Comparison of ENCODE assay signal across 10 cellular contexts in genomic region chr12:114681149-114681849, GRCh38. TPM values are rescaled to one million over a fixed set of nuclear protein-coding genes. Genes with fewer than 3 reads are reported as not detected.
DNase-seq lines count a peak whose midpoint lies in the region; ATAC-seq and TF ChIP-seq lines count a peak whose summit lies in the region.
"Had no signal": no experiment of that assay in that cellular context is flagged by ENCODE, and none has a peak within 500 bp of the region (broad histone marks: within the 10 kb centered on the region; RNA-seq: fewer than 3 reads in every experiment).

No MANE protein-coding gene starts in this region.

- peak overlapping the region; percentile 58; the same call in 1 of the 2 replicates for H3K4me3 ChIP-seq in HUES64 (ENCODE audit: low read length)
- H3K4me3 ChIP-seq in adrenal gland: peak overlapping the region; percentile 40 to 89 (median 76)
- peak overlapping the region; percentile 72 for H3K4me3 ChIP-seq in suprapubic skin

- H3K27me3 ChIP-seq in HUES64 (ENCODE audit: insufficient read depth, low read length) (peaks cover 98% of the 10 kb centered on the region), adrenal gland (no peaks in the 10 kb centered on the region), suprapubic skin (peaks cover 8% of the 10 kb centered on the region)

- peak in 1 of 2 donors; percentile 39 for TF ChIP-seq POLR2A in adrenal gland (IDR thresholded peaks at IDR 0.05)
- TF ChIP-seq POLR2A in suprapubic skin (IDR thresholded peaks at IDR 0.05): no peak

- H3K4me1 ChIP-seq in HUES64 (ENCODE audit: insufficient read depth, low read length): peaks cover 65% of the 10 kb centered on the region
- H3K4me1 ChIP-seq in adrenal gland (replicated peaks in 1 of 2): peaks cover 19 to 30% of the 10 kb centered on the region in 2 donors
- H3K4me1 ChIP-seq in suprapubic skin: peaks cover 39% of the 10 kb centered on the region

- no peaks in the 10 kb centered on the region for H3K9me3 ChIP-seq in HUES64 (ENCODE audit: insufficient read depth, low read depth, low read length)
- no peaks in the 10 kb centered on the region for H3K9me3 ChIP-seq in adrenal gland (replicated peaks in 1 of 3)
- no peaks in the 10 kb centered on the region for H3K9me3 ChIP-seq in suprapubic skin

- WGBS in HUES64: 6% methylated on average over 14 of the region's 16 CpGs
- 5 to 14% (median 12%) methylated on average over 16 of the region's 16 CpGs for WGBS in adrenal gland, 4 donors
- WGBS in suprapubic skin: 25% methylated on average over 16 of the region's 16 CpGs

- no peak for TF ChIP-seq EP300 in suprapubic skin (IDR thresholded peaks at IDR 0.05)

- H3K36me3 ChIP-seq in HUES64 (ENCODE audit: insufficient read depth, low read length): no peaks in the 10 kb centered on the region
- peaks cover 0 to 50% of the 10 kb centered on the region in 2 donors for H3K36me3 ChIP-seq in adrenal gland (replicated peaks in 1 of 2)
- H3K36me3 ChIP-seq in suprapubic skin: peaks cover 3% of the 10 kb centered on the region

- intact Hi-C loops in adrenal gland (cut with DNase I): loop anchor here in 1 of 2 donors (10.0 kb wide), 1 partner anchor 94 kb away; no protein-coding TSS in a partner anchor

- peak in 2 of 7 donors; percentile 33 to 42 for DNase-seq in adrenal gland
- DNase-seq in islet precursor cell: peak; percentile 52
- no peak for DNase-seq in suprapubic skin (ENCODE audit: low spot score in 2 of 2)
- DNase-seq in omental fat pad (ENCODE audit: low spot score): no peak
- DNase-seq: activated CD4-positive, alpha-beta T cell treated with anti-CD3 and anti-CD28 coated beads, Interleukin-2, amount 10 ng/mL, durations not matched to agents 7 days and 5 days; NCI-H1417 treated with DMSO at 0.1 percent for 48 hours; substantia nigra had no signal

- H3K27ac ChIP-seq in HUES64 (ENCODE audit: low read depth, low read length) (no peak overlapping the region), adrenal gland (peak overlapping the region; percentile 93 to 99 (median 97)), suprapubic skin (peak overlapping the region; percentile 94)

- TF ChIP-seq CTCF in adrenal gland (IDR thresholded peaks at IDR 0.05) (no peak), suprapubic skin (IDR thresholded peaks at IDR 0.05) (no peak), omental fat pad (IDR thresholded peaks at IDR 0.05) (no peak)

- H3K9ac ChIP-seq in HUES64 (ENCODE audit: low read depth, low read length): no peak overlapping the region

- no peak for ATAC-seq in omental fat pad (ENCODE audit: low FRiP score)
- ATAC-seq in HG03565 (IDR thresholded peaks at IDR 0.05; ENCODE audit: unreplicated experiment): no peak
- no peak for ATAC-seq in GM18861 (IDR thresholded peaks at IDR 0.05; ENCODE audit: unreplicated experiment)

RNA-seq across cellular contexts. Expression of gene TBX3, which starts 2.7 kb away (rescaled TPM):
- polyA plus RNA-seq in HUES64 (2013, experiment 1 of 2): 1.8 TPM
- 1.9 TPM for polyA plus RNA-seq in HUES64 (2013, experiment 2 of 2)
- total RNA-seq in adrenal gland: 100 to 1,000 TPM; 273 to 602 (median 396) TPM
- polyA plus RNA-seq in adrenal gland: 100 to 1,000 TPM; 172 to 216 (median 181) TPM
- total RNA-seq in suprapubic skin: 10 to 100 TPM; 23.4 to 35.6 (median 28.7) TPM
- 10 to 100 TPM; 14.0 to 44.8 (median 17.6) TPM for total RNA-seq in omental fat pad
- total RNA-seq: activated CD4-positive, alpha-beta T cell treated with anti-CD3 and anti-CD28 coated beads, Interleukin-2, amount 10 ng/mL, durations not matched to agents 7 days and 5 days had no signal

Comparison
In these comparisons a context has a peak if more than half of its experiments do, and no peak if none do; other contexts are left out.
1. RNA of gene TBX3, which starts 2.7 kb away (total RNA-seq): 273 to 602 TPM in adrenal gland; 23.4 to 35.6 TPM in suprapubic skin and 14.0 to 44.8 TPM in omental fat pad; every median in the first group is over 4 times any median in the second.
2. Peak in every context shown above with its lines, with median percentiles within 50 percentile points of each other: H3K4me3 ChIP-seq.